ENCODE assay signal across 8 cellular contexts in the genomic region with DNA sequence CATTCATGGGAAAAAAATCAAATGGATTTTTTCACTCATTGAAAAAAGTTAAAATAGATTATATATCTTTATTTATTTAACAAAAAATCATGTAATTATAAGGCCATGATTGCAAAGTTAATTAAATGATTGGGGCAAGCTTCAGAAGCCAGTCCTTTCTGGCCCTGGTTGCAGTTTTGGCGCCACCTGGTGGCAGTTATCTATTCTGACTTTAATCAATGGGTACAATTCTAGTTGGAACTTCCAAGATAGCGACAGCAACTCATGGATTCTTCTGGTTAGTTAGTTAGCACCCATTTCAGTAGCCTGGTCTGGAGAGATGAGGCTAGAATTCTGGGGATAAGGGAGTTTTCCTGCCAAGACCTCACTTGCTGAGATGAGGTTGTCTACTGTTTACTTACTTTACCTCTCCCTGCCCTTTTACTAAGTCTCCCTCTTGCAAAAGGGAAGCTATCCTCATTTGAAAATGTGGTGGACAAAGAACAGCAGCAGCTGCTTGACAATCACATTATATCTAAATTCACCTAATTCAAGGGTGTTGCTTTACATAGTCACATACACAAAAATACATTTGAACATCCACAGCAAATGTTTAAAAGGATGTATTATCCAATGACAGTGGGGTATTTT. TPM values are rescaled to one million over a fixed set of nuclear protein-coding genes. Genes with fewer than 3 reads are reported as not detected.
DNase-seq lines count a peak whose midpoint lies in the region; ATAC-seq and TF ChIP-seq lines count a peak whose summit lies in the region.

No MANE protein-coding gene starts in this region.

- TF ChIP-seq CTCF in OCI-LY3 (IDR thresholded peaks at IDR 0.05; ENCODE audit: low read depth, low read length) (peak; percentile 64), esophagus muscularis mucosa (IDR thresholded peaks at IDR 0.05) (peak; percentile 78 to 90 (median 84))

- no peak for TF ChIP-seq EP300 in esophagus muscularis mucosa (IDR thresholded peaks at IDR 0.05)

- no peaks in the 10 kb centered on the region for H3K9me3 Mint-ChIP-seq in naive thymus-derived CD8-positive, alpha-beta T cell

- no peaks in the 10 kb centered on the region for H3K27me3 ChIP-seq in OCI-LY3 (ENCODE audit: low read depth, low read length)
- H3K27me3 ChIP-seq in esophagus muscularis mucosa: no peaks in the 10 kb centered on the region

- H3K4me2 ChIP-seq in OCI-LY3 (ENCODE audit: low read length): no peak overlapping the region

- intact Hi-C loops in esophagus muscularis mucosa (cut with DNase I): loop anchor here (2.0 to 5.0 kb wide), 3 partner anchors 246 to 404 kb away; partner anchors contain the start of gene PLCE1

- H3K79me2 ChIP-seq in OCI-LY3 (ENCODE audit: low read length): no peaks in the 10 kb centered on the region

- peak; percentile 53 for DNase-seq in Daoy (ENCODE audit: low read depth)
- DNase-seq in activated T-cell treated with anti-CD3 and anti-CD28 coated beads for 1 hour (ENCODE audit: low read depth): peak; percentile 58
- DNase-seq in esophagus muscularis mucosa (ENCODE audit: extremely low spot score): no peak
- peak; percentile 8 to 70 (median 46) for DNase-seq in naive thymus-derived CD8-positive, alpha-beta T cell
- DNase-seq in stimulated activated naive CD4-positive, alpha-beta T cell treated with Interleukin-2 at 50 U/mL for 16 hours (lab: John Stamatoyannopoulos, UW): peak; percentile 45

- H3K9ac ChIP-seq in OCI-LY3 (ENCODE audit: low read length): no peak overlapping the region

- no peaks in the 10 kb centered on the region for H4K20me1 ChIP-seq in OCI-LY3 (ENCODE audit: insufficient read depth, low read length)

- H3K36me3 ChIP-seq in OCI-LY3 (replicated peaks; ENCODE audit: low read depth, low read length) (peaks cover 8% of the 10 kb centered on the region), esophagus muscularis mucosa (peaks cover 13 to 42% (median 37%) of the 10 kb centered on the region in 4 donors)

- peaks cover 0 to 36% (median 0%) of the 10 kb centered on the region in 3 donors for H3K36me3 Mint-ChIP-seq in naive thymus-derived CD8-positive, alpha-beta T cell

- no peak overlapping the region for H2AFZ ChIP-seq in OCI-LY3 (ENCODE audit: low read depth, low read length)

- H3K9me3 ChIP-seq in OCI-LY3 (ENCODE audit: insufficient read depth, low read length) (no peaks in the 10 kb centered on the region), esophagus muscularis mucosa (no peaks in the 10 kb centered on the region)

- H3K4me1 Mint-ChIP-seq in naive thymus-derived CD8-positive, alpha-beta T cell: peaks cover 0 to 3% (median 0%) of the 10 kb centered on the region in 4 donors

- H3K27me3 Mint-ChIP-seq in naive thymus-derived CD8-positive, alpha-beta T cell: no peaks in the 10 kb centered on the region

- TF ChIP-seq POLR2A in esophagus muscularis mucosa (IDR thresholded peaks at IDR 0.05; ENCODE audit: low read depth): no peak

- H3K4me3 Mint-ChIP-seq in naive thymus-derived CD8-positive, alpha-beta T cell: no peak overlapping the region

- H3K4me1 ChIP-seq in OCI-LY3 (ENCODE audit: low read length) (no peaks in the 10 kb centered on the region), esophagus muscularis mucosa (peaks cover under 1 to 43% (median 34%) of the 10 kb centered on the region in 4 donors)

- ATAC-seq in HG03442 (IDR thresholded peaks at IDR 0.05; ENCODE audit: unreplicated experiment) (peak; percentile 50), GM19463 (IDR thresholded peaks at IDR 0.05; ENCODE audit: unreplicated experiment) (no peak)
- peak in 1 of 2 donors; percentile 41 for ATAC-seq in naive thymus-derived CD8-positive, alpha-beta T cell

- POLR2A ChIA-PET in naive thymus-derived CD8-positive, alpha-beta T cell (lab: Charles Lee): no interaction called here

- H3K4me3 ChIP-seq in OCI-LY3 (ENCODE audit: low read length) (no peak overlapping the region), esophagus muscularis mucosa (no peak overlapping the region)

- H3K27ac Mint-ChIP-seq in naive thymus-derived CD8-positive, alpha-beta T cell: peak overlapping the region in 1 of 10 donors; percentile 40

- 17% methylated on average over 2 of the region's 2 CpGs for WGBS in esophagus muscularis mucosa

- no peak overlapping the region for H3K27ac ChIP-seq in OCI-LY3 (ENCODE audit: low read length)
- no peak overlapping the region for H3K27ac ChIP-seq in esophagus muscularis mucosa (replicated peaks in 1 of 4)

RNA-seq across cellular contexts. Expression of gene NOC3L, which starts 42.3 kb away (rescaled TPM):
- 46.3 and 48.6 TPM in 2 replicates for total RNA-seq in Daoy (2014; rRNA removed; shearing (Covaris generic))
- total RNA-seq in esophagus muscularis mucosa: 10 to 100 TPM; 18.1 to 23.3 (median 20.7) TPM
- total RNA-seq in naive thymus-derived CD8-positive, alpha-beta T cell: 10 to 100 TPM; 23.0 to 24.8 TPM
- 10 to 100 TPM; 10.6 to 16.0 (median 14.0) TPM for polyA plus RNA-seq in naive thymus-derived CD8-positive, alpha-beta T cell
